ENCODE assay signal across 8 cellular contexts in the genomic region with DNA sequence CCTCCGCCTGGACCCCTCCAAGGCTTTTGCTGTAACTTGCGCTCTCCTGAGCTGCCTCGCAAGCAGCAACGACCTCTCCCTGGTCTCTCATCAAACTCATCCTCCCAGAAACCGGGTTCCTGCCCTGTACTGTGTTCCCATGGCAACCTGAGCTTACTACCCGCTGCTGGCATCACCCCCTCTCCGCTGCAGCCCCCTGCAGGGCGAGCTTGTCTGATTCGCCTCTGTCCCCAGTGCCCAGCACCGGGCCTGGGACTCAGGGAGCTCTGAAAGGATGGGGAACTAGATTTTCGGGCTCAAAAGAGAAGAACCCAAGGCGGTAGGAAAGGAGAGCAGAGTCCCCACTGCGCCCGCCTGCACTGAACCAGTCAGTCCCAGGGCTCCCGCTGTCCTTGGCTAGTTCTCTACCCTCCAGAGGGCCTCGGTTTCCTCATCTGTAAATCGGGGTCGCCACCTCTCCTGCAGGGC. TPM values are rescaled to one million over a fixed set of nuclear protein-coding genes. Genes with fewer than 3 reads are reported as not detected.
DNase-seq lines count a peak whose midpoint lies in the region; ATAC-seq and TF ChIP-seq lines count a peak whose summit lies in the region.

No MANE protein-coding gene starts in this region.

- peak; percentile 54 for DNase-seq in EH (ENCODE audit: low read depth)
- DNase-seq in M059J (ENCODE audit: low read depth), result peak; percentile 38
- DNase-seq in SHP77 (lab: John Stamatoyannopoulos, UW), result no peak

- TF ChIP-seq POLR2A in gastroesophageal sphincter (IDR thresholded peaks at IDR 0.05), result no peak

- H3K27me3 ChIP-seq in gastroesophageal sphincter, result no peaks in the 10 kb centered on the region
- H3K27me3 ChIP-seq in neuron (ENCODE audit: insufficient read depth, low read length), result no peaks in the 10 kb centered on the region

- peak overlapping the region; percentile 92 for H2AFZ ChIP-seq in neuron (ENCODE audit: low read depth, low read length)

- peak overlapping the region; percentile 85 for H3K27ac Mint-ChIP-seq in activated T-helper 17 cell treated with anti-CD3 and anti-CD28 coated beads, Interleukin-2, amount 50 U/mL, for 72 hours

- H3K36me3 Mint-ChIP-seq in activated T-helper 17 cell treated with anti-CD3 and anti-CD28 coated beads, Interleukin-2, amount 50 U/mL, for 72 hours (ENCODE audit: low read depth), result no peaks in the 10 kb centered on the region

- no peak for TF ChIP-seq EP300 in gastroesophageal sphincter (IDR thresholded peaks at IDR 0.05)

- H3K4me3 ChIP-seq in gastroesophageal sphincter (peak overlapping the region; percentile 89 to 96), neuron (ENCODE audit: low read length) (peak overlapping the region; percentile 76)

- peaks cover 0 to 55% (median 24%) of the 10 kb centered on the region in 3 donors for H3K4me1 ChIP-seq in gastroesophageal sphincter
- H3K4me1 ChIP-seq in neuron (ENCODE audit: insufficient read depth, low read length), result peaks cover 23% of the 10 kb centered on the region

- no peaks in the 10 kb centered on the region for H3K9me3 Mint-ChIP-seq in activated T-helper 17 cell treated with anti-CD3 and anti-CD28 coated beads, Interleukin-2, amount 50 U/mL, for 72 hours

- TF ChIP-seq CTCF in gastroesophageal sphincter (IDR thresholded peaks at IDR 0.05), result no peak

- H3K36me3 ChIP-seq in gastroesophageal sphincter, result peaks cover 0 to 18% of the 10 kb centered on the region in 2 donors
- H3K36me3 ChIP-seq in neuron (ENCODE audit: insufficient read depth, low read length), result no peaks in the 10 kb centered on the region

- H3K9me3 ChIP-seq in gastroesophageal sphincter (no peaks in the 10 kb centered on the region), neuron (ENCODE audit: low read length) (no peaks in the 10 kb centered on the region)

- H3K27me3 Mint-ChIP-seq in activated T-helper 17 cell treated with anti-CD3 and anti-CD28 coated beads, Interleukin-2, amount 50 U/mL, for 72 hours, result no peaks in the 10 kb centered on the region

- H3K4me1 Mint-ChIP-seq in activated T-helper 17 cell treated with anti-CD3 and anti-CD28 coated beads, Interleukin-2, amount 50 U/mL, for 72 hours, result peaks cover 14% of the 10 kb centered on the region

- H3K4me3 Mint-ChIP-seq in activated T-helper 17 cell treated with anti-CD3 and anti-CD28 coated beads, Interleukin-2, amount 50 U/mL, for 72 hours, result peak overlapping the region; percentile 88

- H3K27ac ChIP-seq in gastroesophageal sphincter, result peak overlapping the region; percentile 93 to 99 (median 98)

- ATAC-seq in GM21381 (IDR thresholded peaks at IDR 0.05; ENCODE audit: unreplicated experiment) (peak; percentile 1), gastroesophageal sphincter (peak; percentile 2), HG03520 (IDR thresholded peaks at IDR 0.05; ENCODE audit: unreplicated experiment) (no peak)
- ATAC-seq in activated T-helper 17 cell treated with anti-CD3 and anti-CD28 coated beads, Interleukin-2, amount 50 U/mL, for 72 hours (replicated peaks), result peak; percentile 7

- 6 to 13% methylated on average over 7 to 11 of the region's 18 CpGs for WGBS in gastroesophageal sphincter (ENCODE audit: low coverage in 1 of 2), 2 donors

RNA-seq across cellular contexts. Expression of gene HS1BP3, which starts 0.5 kb away (rescaled TPM):
- total RNA-seq in M059J (2014; rRNA removed; shearing (Covaris generic)), result 6.5 and 12.1 TPM in 2 replicates
- total RNA-seq in activated T-helper 17 cell treated with anti-CD3 and anti-CD28 coated beads, Interleukin-2, amount 50 U/mL, for 72 hours, result 10 to 100 TPM in 1 of 2 donors, 1 to 10 TPM in 1; 8.9 to 10.7 TPM
- total RNA-seq in gastroesophageal sphincter, result 10 to 100 TPM; 42.8 to 89.1 (median 61.4) TPM

RNA-seq across cellular contexts. Expression of gene GDF7, which starts 16.5 kb away (rescaled TPM):
- total RNA-seq in M059J (2014; rRNA removed; shearing (Covaris generic)), result 0.05 TPM in 1 of 2 replicates, not detected in the other
- total RNA-seq in activated T-helper 17 cell treated with anti-CD3 and anti-CD28 coated beads, Interleukin-2, amount 50 U/mL, for 72 hours, result under 1 TPM; 0.02 to 0.48 TPM
- 10 to 100 TPM in 3 of 4 donors, 1 to 10 TPM in 1; 1.2 to 19.9 (median 15.3) TPM for total RNA-seq in gastroesophageal sphincter

Comparison
In these comparisons a context has a peak if more than half of its experiments do, and no peak if none do; other contexts are left out.
1. DNase-seq: peak in EH (single experiment) and M059J (single experiment); none in SHP77 (0 of 2).